19 cellular contexts compared by ENCODE assay signal in genomic region chr4:186934841-186935443, GRCh38.
DNase-seq lines count a peak whose midpoint lies in the region; ATAC-seq and TF ChIP-seq lines count a peak whose summit lies in the region.
"Had no signal": no experiment of that assay in that cellular context is flagged by ENCODE, and none has a peak within 500 bp of the region (broad histone marks: within the 10 kb centered on the region; RNA-seq: fewer than 3 reads in every experiment).

No MANE protein-coding gene starts in this region.

- H2BK5ac ChIP-seq in trophoblast cell (ENCODE audit: low read depth, low read length, poor library complexity), result no peak overlapping the region

- in situ Hi-C loops in Panc1 (cut with HindIII; ENCODE audit: low pct_unique_long_range_greater_than_20kb, low sequenced_read_pairs), result no loop called here

- no peak overlapping the region for H3K4me3 ChIP-seq in Panc1 (ENCODE audit: low read depth in 2 of 2, low read length in 2 of 2)
- no peak overlapping the region for H3K4me3 ChIP-seq in trophoblast cell (ENCODE audit: low read depth, low read length)
- H3K4me3 ChIP-seq: ascending aorta, esophagus squamous epithelium, MG63, SK-N-MC had no signal

- H3K4me1 Mint-ChIP-seq in progenitor cell of endocrine pancreas (ENCODE audit: low read depth), result peaks cover 6% of the 10 kb centered on the region

- H2AK5ac ChIP-seq in trophoblast cell (ENCODE audit: low read length), result no peak overlapping the region

- ATAC-seq in Panc1 (peak; percentile 41; the same call in 1 of the 2 replicates), foreskin keratinocyte (peak; percentile 36)
- ATAC-seq: activated naive CD4-positive, alpha-beta T cell treated with anti-CD3 and anti-CD28 coated beads, Interleukin-2, amount 50 U/mL, for 72 hours; HepG2 had no signal

- no peak overlapping the region for H3K27ac Mint-ChIP-seq in progenitor cell of endocrine pancreas
- H3K27ac Mint-ChIP-seq: activated naive CD4-positive, alpha-beta T cell treated with anti-CD3 and anti-CD28 coated beads, Interleukin-2, amount 50 U/mL, for 72 hours had no signal

- no peak overlapping the region for H3K9ac ChIP-seq in trophoblast cell (ENCODE audit: low read length)

- peaks cover 12% of the 10 kb centered on the region for H3K4me1 ChIP-seq in Panc1 (ENCODE audit: control insufficient read depth, insufficient read depth, low read length)
- H3K4me1 ChIP-seq in foreskin keratinocyte, result peaks cover 26% of the 10 kb centered on the region
- H3K4me1 ChIP-seq in trophoblast cell (ENCODE audit: control insufficient read depth in 1 of 2, insufficient read depth in 2 of 2, low read length in 2 of 2), result no peaks in the 10 kb centered on the region

- no peaks in the 10 kb centered on the region for H3K27me3 ChIP-seq in Panc1 (ENCODE audit: control insufficient read depth, insufficient read depth, low read length)
- H3K27me3 ChIP-seq in foreskin keratinocyte, result no peaks in the 10 kb centered on the region
- no peaks in the 10 kb centered on the region for H3K27me3 ChIP-seq in trophoblast cell (ENCODE audit: insufficient read depth, low read length)
- H3K27me3 ChIP-seq: ascending aorta, esophagus squamous epithelium, MG63 had no signal

- no peaks in the 10 kb centered on the region for H3K79me2 ChIP-seq in trophoblast cell (ENCODE audit: control insufficient read depth, insufficient read depth, low read length, poor library complexity)

- no peak overlapping the region for H3K4me2 ChIP-seq in trophoblast cell (ENCODE audit: low read length)

- DNase-seq in HT-29 (ENCODE audit: low spot score), result peak; percentile 82
- DNase-seq in Panc1 (ENCODE audit: low read depth, low spot score), result no peak
- DNase-seq in foreskin keratinocyte, result peak in 1 of 2 donors; percentile 72
- DNase-seq in trophoblast cell, result peak; percentile 44 to 87
- DNase-seq in GM10248 (ENCODE audit: extremely low spot score), result no peak
- DNase-seq in stimulated activated naive CD4-positive, alpha-beta T cell (lab: John Stamatoyannopoulos, UW), result no peak
- DNase-seq in NCI-H1436 treated with DMSO at 0.1 percent for 48 hours (lab: John Stamatoyannopoulos, UW), result no peak
- DNase-seq in progenitor cell of endocrine pancreas (ENCODE audit: low spot score, unreplicated experiment), result no peak
- DNase-seq: effector CD4-positive, alpha-beta T cell; esophagus squamous epithelium; MG63; NCI-H1694 treated with DMSO at 0.1 percent for 48 hours; NCI-H2227 treated with DMSO at 0.1 percent for 48 hours; stimulated activated CD4-positive, alpha-beta T cell treated with anti-CD3 and anti-CD28 coated beads, Interleukin-4, amount 100 ng/mL, for 4 hours; T1000 had no signal

- no peaks in the 10 kb centered on the region for H3K36me3 Mint-ChIP-seq in progenitor cell of endocrine pancreas (ENCODE audit: insufficient read depth)
- H3K36me3 Mint-ChIP-seq: activated naive CD4-positive, alpha-beta T cell treated with anti-CD3 and anti-CD28 coated beads, Interleukin-2, amount 50 U/mL, for 72 hours had no signal

- H3K23ac ChIP-seq in trophoblast cell (ENCODE audit: low read length), result no peak overlapping the region

- peak overlapping the region; percentile 44; the same call in 1 of the 2 replicates for H3K27ac ChIP-seq in Panc1 (ENCODE audit: low read length)
- no peak overlapping the region for H3K27ac ChIP-seq in foreskin keratinocyte
- H3K27ac ChIP-seq in trophoblast cell (ENCODE audit: low read depth, low read length), result no peak overlapping the region
- H3K27ac ChIP-seq: ascending aorta, esophagus squamous epithelium, SK-N-MC had no signal

- H4K91ac ChIP-seq in trophoblast cell (ENCODE audit: low read depth, low read length), result no peak overlapping the region

- no peak overlapping the region for H3K4ac ChIP-seq in trophoblast cell (ENCODE audit: low read depth, low read length)

- no CpG with 5 or more reads among the region's 8 CpGs for WGBS in trophoblast cell (ENCODE audit: extremely low coverage, insufficient coverage, insufficient read length)

- no peak overlapping the region for H3K4me3 Mint-ChIP-seq in progenitor cell of endocrine pancreas (ENCODE audit: low read depth)

- TF ChIP-seq CTCF in Panc1 (IDR thresholded peaks at IDR 0.05) (no peak), foreskin keratinocyte (conservative IDR thresholded peaks at IDR 0.05) (no peak), GM10248 (IDR thresholded peaks at IDR 0.05; ENCODE audit: control extremely low read depth, extremely low read depth, low read depth, missing control alignments) (no peak), progenitor cell of endocrine pancreas (IDR thresholded peaks at IDR 0.05; ENCODE audit: unreplicated experiment) (no peak)

- H4K8ac ChIP-seq in trophoblast cell (ENCODE audit: low read depth, low read length), result no peak overlapping the region

- POLR2A ChIA-PET in Panc1 (lab: Charles Lee), result no interaction called here
- POLR2A ChIA-PET in GM10248 (lab: Yijun Ruan, JAX), result no interaction called here

- no peak overlapping the region for H2BK12ac ChIP-seq in trophoblast cell (ENCODE audit: low read length)

- CTCF ChIA-PET in Panc1 (lab: Charles Lee) (no interaction called here), GM10248 (lab: Yijun Ruan, JAX) (interaction anchor here (1.8 kb wide), 1 partner anchor 10 kb away, joined by 3 read pairs; no protein-coding TSS in a partner anchor)

- no peak overlapping the region for H4K12ac ChIP-seq in trophoblast cell (ENCODE audit: low read depth, low read length)

- H3K9me3 Mint-ChIP-seq in progenitor cell of endocrine pancreas (ENCODE audit: low read depth), result peaks cover 2% of the 10 kb centered on the region

- no peaks in the 10 kb centered on the region for H3K36me3 ChIP-seq in Panc1 (ENCODE audit: control insufficient read depth, insufficient read depth, low read length)
- no peaks in the 10 kb centered on the region for H3K36me3 ChIP-seq in trophoblast cell (ENCODE audit: control insufficient read depth in 1 of 2, insufficient read depth in 2 of 2, low read length in 2 of 2)
- H3K36me3 ChIP-seq: ascending aorta, esophagus squamous epithelium, MG63 had no signal

- H3K79me1 ChIP-seq in trophoblast cell (ENCODE audit: low read length), result no peaks in the 10 kb centered on the region

- no peak overlapping the region for H3K18ac ChIP-seq in trophoblast cell (ENCODE audit: low read length)

- H3K9me3 ChIP-seq in Panc1 (ENCODE audit: control insufficient read depth, insufficient read depth, low read depth, low read length), result no peaks in the 10 kb centered on the region
- no peaks in the 10 kb centered on the region for H3K9me3 ChIP-seq in trophoblast cell (ENCODE audit: insufficient read depth, low read depth, low read length)
- H3K9me3 ChIP-seq: ascending aorta, esophagus squamous epithelium, MG63 had no signal

- H3K27me3 Mint-ChIP-seq in progenitor cell of endocrine pancreas, result no peaks in the 10 kb centered on the region

- H3K14ac ChIP-seq in trophoblast cell (ENCODE audit: low read length), result no peak overlapping the region

- no peak overlapping the region for H2AFZ ChIP-seq in trophoblast cell (ENCODE audit: insufficient read depth, low read length, poor library complexity)

- intact Hi-C loops in Panc1 (cut with micrococcal nuclease; ENCODE audit: unreplicated experiment), result no loop called here

- H2BK120ac ChIP-seq in trophoblast cell (ENCODE audit: insufficient read depth, low read length, poor library complexity), result no peak overlapping the region

- no TSS peak for BruUV-seq in Panc1 (replicated peaks; lab: Mats Ljungman, UMichigan)

Comparison
In these comparisons a context has a peak if more than half of its experiments do, and no peak if none do; other contexts are left out.
1. DNase-seq: peak in HT-29 (single experiment) and trophoblast cell (2 of 2); none in Panc1 (single experiment), GM10248 (single experiment), stimulated activated naive CD4-positive, alpha-beta T cell (0 of 6), NCI-H1436 treated with DMSO at 0.1 percent for 48 hours (single experiment) and progenitor cell of endocrine pancreas (single experiment).